ENCODE assay signal across 32 cellular contexts in genomic region chr2:70535573-70535972, GRCh38. TPM values are rescaled to one million over a fixed set of nuclear protein-coding genes. Genes with fewer than 3 reads are reported as not detected.
"Had no signal": no experiment of that assay in that cellular context is flagged by ENCODE, and none has a peak within 500 bp of the region (broad histone marks: within the 10 kb centered on the region; RNA-seq: fewer than 3 reads in every experiment).

No MANE protein-coding gene starts in this region.

- H3K4me3 ChIP-seq: SJCRH30, SK-N-MC had no signal

- H3K4me3 Mint-ChIP-seq: activated CD4-positive, alpha-beta T cell treated with anti-CD3 and anti-CD28 coated beads for 36 hours; activated CD4-positive, alpha-beta T cell treated with anti-CD3 and anti-CD28 coated beads, Interleukin-2, amount 10 ng/mL, durations not matched to agents 7 days and 5 days; activated CD8-positive, alpha-beta T cell treated with anti-CD3 and anti-CD28 coated beads, Interleukin-2, amount 10 ng/mL, durations not matched to agents 7 days and 5 days; activated naive CD4-positive, alpha-beta T cell treated with anti-CD3 and anti-CD28 coated beads for 36 hours; activated naive CD8-positive, alpha-beta T cell; activated naive CD8-positive, alpha-beta T cell treated with anti-CD3 and anti-CD28 coated beads, Interleukin-2, amount 50 U/mL, for 24 hours; activated T-cell treated with anti-CD3 and anti-CD28 coated beads, Interleukin-2, amount 50 U/mL, for 24 hours; brain; T-helper 1 cell treated with Interleukin-12 subunit alpha and Interleukin-12 subunit beta and Interleukin-4 antibody, amounts not matched to agents 30 μg/mL and 1 μg/mL, for 36 hours; T-helper 2 cell treated with Interferon-gamma antibody and Interleukin-4, amounts not matched to agents 5 μg/mL and 100 μg/mL, for 36 hours had no signal

- H3K27me3 Mint-ChIP-seq: activated CD4-positive, alpha-beta T cell treated with anti-CD3 and anti-CD28 coated beads for 36 hours; activated CD4-positive, alpha-beta T cell treated with anti-CD3 and anti-CD28 coated beads, Interleukin-2, amount 10 ng/mL, durations not matched to agents 7 days and 5 days; activated naive CD8-positive, alpha-beta T cell treated with anti-CD3 and anti-CD28 coated beads, Interleukin-2, amount 50 U/mL, for 24 hours; activated T-cell treated with anti-CD3 and anti-CD28 coated beads, Interleukin-2, amount 50 U/mL, for 24 hours had no signal

- FAIRE-seq: bronchial epithelial cell, TTC549 had no signal

- H3K4me1 Mint-ChIP-seq: brain had no signal

- H3K36me3 ChIP-seq: SJCRH30 had no signal

- H3K4me1 ChIP-seq: SJCRH30 had no signal

- ATAC-seq: activated CD4-positive, alpha-beta T cell treated with anti-CD3 and anti-CD28 coated beads for 36 hours; activated CD4-positive, CD25-positive, alpha-beta regulatory T cell treated with anti-CD3 and anti-CD28 coated beads, Interleukin-2, amount 50 U/mL, for 24 hours; activated CD8-positive, alpha-beta T cell treated with anti-CD3 and anti-CD28 coated beads, Interleukin-2, amount 10 ng/mL, durations not matched to agents 7 days and 5 days; activated naive CD8-positive, alpha-beta T cell treated with anti-CD3 and anti-CD28 coated beads, Interleukin-2, amount 50 U/mL, for 24 hours; Panc1 had no signal

- H3K27ac Mint-ChIP-seq: activated CD4-positive, alpha-beta T cell treated with anti-CD3 and anti-CD28 coated beads for 36 hours; activated CD4-positive, alpha-beta T cell treated with anti-CD3 and anti-CD28 coated beads, Interleukin-2, amount 10 ng/mL, durations not matched to agents 7 days and 5 days; activated CD8-positive, alpha-beta T cell treated with anti-CD3 and anti-CD28 coated beads, Interleukin-2, amount 10 ng/mL, durations not matched to agents 7 days and 5 days; activated naive CD4-positive, alpha-beta T cell treated with anti-CD3 and anti-CD28 coated beads for 36 hours; activated naive CD8-positive, alpha-beta T cell; activated naive CD8-positive, alpha-beta T cell treated with anti-CD3 and anti-CD28 coated beads, Interleukin-2, amount 50 U/mL, for 24 hours; activated T-cell treated with anti-CD3 and anti-CD28 coated beads, Interleukin-2, amount 50 U/mL, for 24 hours; activated T-helper 2 cell treated with anti-CD3 and anti-CD28 coated beads, Interferon-gamma antibody, Interleukin-2, Interleukin-4, amounts not matched to agents 10 μg/mL and 5 μg/mL and 100 μg/mL, durations not matched to agents 14 hours and 24 hours and 36 hours; brain; T-helper 1 cell treated with Interleukin-12 subunit alpha and Interleukin-12 subunit beta and Interleukin-4 antibody, amounts not matched to agents 30 μg/mL and 1 μg/mL, for 36 hours; T-helper 2 cell treated with Interferon-gamma antibody and Interleukin-4, amounts not matched to agents 5 μg/mL and 100 μg/mL, for 36 hours had no signal

- H3K27ac ChIP-seq: SJCRH30, SK-N-MC had no signal

- H3K27me3 ChIP-seq: SJCRH30 had no signal

- H3K36me3 Mint-ChIP-seq: brain had no signal

- DNase-seq: activated CD4-positive, alpha-beta T cell treated with anti-CD3 and anti-CD28 coated beads for 36 hours; activated CD4-positive, alpha-beta T cell treated with anti-CD3 and anti-CD28 coated beads, Interleukin-2, amount 10 ng/mL, durations not matched to agents 7 days and 5 days; activated CD4-positive, alpha-beta T cell treated with anti-CD3 and anti-CD28 coated beads, Interleukin-2, amount 50 U/mL, for 48 hours; activated CD8-positive, alpha-beta T cell treated with anti-CD3 and anti-CD28 coated beads, Interleukin-2, amount 10 ng/mL, durations not matched to agents 7 days and 5 days; activated gamma-delta T cell; activated naive CD4-positive, alpha-beta T cell treated with anti-CD3 and anti-CD28 coated beads for 36 hours; activated naive CD8-positive, alpha-beta T cell treated with anti-CD3 and anti-CD28 coated beads, Interleukin-2, amount 50 U/mL, for 24 hours; activated T-cell treated with anti-CD3 and anti-CD28 coated beads, Interleukin-2, amount 50 U/mL, for 24 hours; anterior cingulate cortex; caudate nucleus; cerebellar nuclear complex; Karpas-422; KBM-7; NCI-H1105; NCI-H1417 treated with DMSO at 0.1 percent for 48 hours; NCI-H187 treated with DMSO at 0.1 percent for 48 hours; NCI-H2081; NCI-H2227 treated with DMSO at 0.1 percent for 48 hours; NCI-H446; NCI-H510A treated with DMSO at 0.1 percent for 48 hours; SHP77; SJCRH30 had no signal

RNA-seq across cellular contexts. Expression of gene TGFA, which starts 18.1 kb away (rescaled TPM):
- total RNA-seq: activated T-helper 2 cell treated with anti-CD3 and anti-CD28 coated beads, Interferon-gamma antibody, Interleukin-2, Interleukin-4, amounts not matched to agents 10 μg/mL and 5 μg/mL and 100 μg/mL, durations not matched to agents 14 hours and 24 hours and 36 hours had no signal
